Comparison of ENCODE assay signal across 9 cellular contexts in genomic region chr6:132130530-132131298, GRCh38.
DNase-seq lines count a peak whose midpoint lies in the region; ATAC-seq, FAIRE-seq and TF ChIP-seq lines count a peak whose summit lies in the region.
"Had no signal": no experiment of that assay in that cellular context is flagged by ENCODE, and none has a peak within 500 bp of the region (broad histone marks: within the 10 kb centered on the region; RNA-seq: fewer than 3 reads in every experiment).

No MANE protein-coding gene starts in this region.

- H2AFZ ChIP-seq in HepG2 (ENCODE audit: low read length), result no peak overlapping the region

- no peaks in the 10 kb centered on the region for H3K79me2 ChIP-seq in HepG2 (ENCODE audit: insufficient read depth, low read length)

- peaks cover 11% of the 10 kb centered on the region; the same call in 1 of the 2 replicates for H3K4me1 ChIP-seq in HepG2 (ENCODE audit: insufficient read depth, low read length)
- H3K4me1 ChIP-seq in stomach, result peaks cover 0 to 40% (median 16%) of the 10 kb centered on the region in 4 donors

- CTCF ChIA-PET in HepG2 (lab: Yijun Ruan, JAX; ENCODE audit: low intra/inter-chr PET ratio, low total read pairs), result no interaction called here

- TF ChIP-seq POLR2A in HepG2 (IDR thresholded peaks at IDR 0.05; ENCODE audit: insufficient read depth in 1 of 2, low read depth in 2 of 2, low read length in 2 of 2), result no peak
- no peak for TF ChIP-seq POLR2A in stomach (IDR thresholded peaks at IDR 0.05)
- no peak for TF ChIP-seq POLR2A in GM12892 (IDR thresholded peaks at IDR 0.05; ENCODE audit: low read depth, low read length)
- TF ChIP-seq POLR2A in GM18505 (IDR thresholded peaks at IDR 0.05; ENCODE audit: borderline replicate concordance, extremely low read depth, insufficient read depth, insufficient read length), result no peak

- intact Hi-C loops in HepG2 (cut with micrococcal nuclease; ENCODE audit: unreplicated experiment), result no loop called here
- intact Hi-C loops in stomach (cut with DNase I; ENCODE audit: low total_unique reads), result no loop called here

- TF ChIP-seq RAD21 in HepG2 (CRISPR knock-in tag; IDR thresholded peaks at IDR 0.05), result no peak

- no peak overlapping the region for H3K9ac ChIP-seq in HepG2 (ENCODE audit: insufficient read depth, low read depth, low read length)
- H3K9ac ChIP-seq: KMS-11 had no signal

- H3K27me3 ChIP-seq in HepG2 (ENCODE audit: control insufficient read depth in 1 of 2, insufficient read depth in 2 of 2, low read length in 2 of 2) (peaks cover 0 to 7% of the 10 kb centered on the region in 2 experiments; a peak in 3 of 5 replicates), stomach (no peaks in the 10 kb centered on the region)

- POLR2A ChIA-PET in HepG2 (lab: Yijun Ruan, JAX), result no interaction called here

- TF ChIP-seq EP300 in HepG2 (IDR thresholded peaks at IDR 0.05; ENCODE audit: low read depth in 2 of 2, low read length in 2 of 2) (no peak), HepG2 (CRISPR knock-in tag; IDR thresholded peaks at IDR 0.05; ENCODE audit: borderline replicate concordance) (no peak), stomach (IDR thresholded peaks at IDR 0.05) (no peak)

- no TSS peak for BruUV-seq in HepG2 (replicated peaks; lab: Mats Ljungman, UMichigan)

- H3K36me3 ChIP-seq in HepG2 (replicated peaks in 1 of 2; ENCODE audit: control insufficient read depth in 1 of 2, insufficient read depth in 2 of 2, low read length in 2 of 2) (no peaks in the 10 kb centered on the region), stomach (no peaks in the 10 kb centered on the region)

- in situ Hi-C loops in astrocyte of the cerebellum (cut with HindIII; ENCODE audit: low sequenced_read_pairs), result no loop called here
- in situ Hi-C loops in HepG2 (cut with HindIII; ENCODE audit: extremely low pct_ligation_motif_present, low pct_unique_long_range_greater_than_20kb), result no loop called here

- ATAC-seq in HepG2 (no peak; the same call in 2 of the 3 replicates), GM18505 (IDR thresholded peaks at IDR 0.05; ENCODE audit: unreplicated experiment) (no peak), GM21390 (IDR thresholded peaks at IDR 0.05; ENCODE audit: unreplicated experiment) (no peak), HG02870 (IDR thresholded peaks at IDR 0.05; ENCODE audit: unreplicated experiment) (no peak)

- TF ChIP-seq CTCF in astrocyte of the cerebellum (IDR thresholded peaks at IDR 0.05; ENCODE audit: low read depth, low read length, missing control alignments), result no peak
- TF ChIP-seq CTCF in HepG2 (CRISPR knock-in tag; IDR thresholded peaks at IDR 0.05), result no peak
- TF ChIP-seq CTCF in stomach (IDR thresholded peaks at IDR 0.05), result no peak

- 56% methylated on average over 11 of the region's 11 CpGs for WGBS in HepG2 (ENCODE audit: low lambda C conversion rate)
- 43 to 71% (median 63%) methylated on average over 11 of the region's 11 CpGs for WGBS in stomach, 5 donors

- peak; percentile 57 for DNase-seq in HT1080 (ENCODE audit: low read depth)
- peak; percentile 56 for DNase-seq in astrocyte of the cerebellum (ENCODE audit: low read depth)
- no peak for DNase-seq in HepG2 (ENCODE audit: low spot score)
- no peak for DNase-seq in stomach
- no peak for DNase-seq in GM12892 (ENCODE audit: insufficient read length)

- H3K9me3 ChIP-seq in HepG2 (ENCODE audit: low read length) (no peaks in the 10 kb centered on the region), stomach (no peaks in the 10 kb centered on the region)

- H4K20me1 ChIP-seq in HepG2 (ENCODE audit: insufficient read depth, low read length), result no peaks in the 10 kb centered on the region

- FAIRE-seq in HepG2 (lab: Jason Lieb, UNC) (no peak), GM12892 (lab: Jason Lieb, UNC) (no peak)

- H3K4me3 ChIP-seq in astrocyte of the cerebellum (ENCODE audit: low read depth, low read length) (no peak overlapping the region), HepG2 (replicated peaks in 1 of 3; ENCODE audit: insufficient read depth in 1 of 3, low read depth in 2 of 3, low read length in 3 of 3) (no peak overlapping the region), stomach (no peak overlapping the region)

- no peak overlapping the region for H3K27ac ChIP-seq in HepG2 (ENCODE audit: extremely low read length, insufficient read depth, low read length)
- H3K27ac ChIP-seq in stomach, result peak overlapping the region in 4 of 5 donors; percentile 72 to 85 (median 82)
- H3K27ac ChIP-seq: KMS-11 had no signal

- H3K4me2 ChIP-seq in HepG2 (ENCODE audit: low read depth, low read length), result no peak overlapping the region
- H3K4me2 ChIP-seq: KMS-11 had no signal

TF ChIP-seq in HepG2, 621 proteins besides CTCF, POLR2A, EP300 and RAD21:
- TF ChIP-seq HIVEP1 (CRISPR knock-in tag; IDR thresholded peaks at IDR 0.05), result no peak
- 0 out of 2 replicates have a peak, but pooled peaks have one; percentile 42 for TF ChIP-seq THAP7 (CRISPR knock-in tag; IDR thresholded peaks at IDR 0.05)

Comparison
In these comparisons a context has a peak if more than half of its experiments do, and no peak if none do; other contexts are left out.
1. DNase-seq: peak in HT1080 (single experiment) and astrocyte of the cerebellum (single experiment); none in HepG2 (single experiment), stomach (single experiment) and GM12892 (single experiment).